ENCODE assay signal across 4 cellular contexts in genomic region chr5:127270713-127271112, GRCh38. TPM values are rescaled to one million over a fixed set of nuclear protein-coding genes. Genes with fewer than 3 reads are reported as not detected.
"Had no signal": no experiment of that assay in that cellular context is flagged by ENCODE, and none has a peak within 500 bp of the region (broad histone marks: within the 10 kb centered on the region; RNA-seq: fewer than 3 reads in every experiment).

No MANE protein-coding gene starts in this region.

RNA-seq across cellular contexts. Expression of gene MEGF10, which starts 19.9 kb away (rescaled TPM):
- total RNA-seq: naive thymus-derived CD4-positive, alpha-beta T cell had no signal
- polyA plus RNA-seq: immature natural killer cell; keratinocyte; mammary epithelial cell; naive thymus-derived CD4-positive, alpha-beta T cell had no signal
